ENCODE assay signal across 23 cellular contexts in the genomic region with DNA sequence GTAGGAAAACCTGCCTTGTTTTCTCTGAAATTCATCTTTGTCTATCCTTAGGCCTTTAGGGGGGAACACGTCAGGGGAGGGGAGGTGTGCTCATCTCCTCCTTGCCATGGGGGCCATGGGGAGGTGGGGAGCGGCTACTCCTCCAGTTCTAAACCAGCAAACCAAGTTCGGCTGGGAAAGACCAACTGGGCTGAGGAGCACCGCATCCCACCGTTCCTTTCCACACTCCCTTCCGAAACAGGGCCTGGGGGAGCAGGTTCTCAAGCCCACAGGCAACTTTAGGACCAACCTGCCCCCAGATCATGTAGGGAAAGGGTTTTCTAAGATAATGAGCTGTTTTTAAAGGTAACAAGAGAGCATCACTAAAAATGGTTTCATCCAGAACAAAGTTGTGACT.
DNase-seq lines count a peak whose midpoint lies in the region; ATAC-seq, FAIRE-seq and TF ChIP-seq lines count a peak whose summit lies in the region.
"Had no signal": no experiment of that assay in that cellular context is flagged by ENCODE, and none has a peak within 500 bp of the region (broad histone marks: within the 10 kb centered on the region; RNA-seq: fewer than 3 reads in every experiment).

No MANE protein-coding gene starts in this region.

- no peak for FAIRE-seq in astrocyte (lab: Jason Lieb, UNC)

- H3K27ac Mint-ChIP-seq in astrocyte (ENCODE audit: unreplicated experiment) (peak overlapping the region; percentile 47), neural crest cell (ENCODE audit: unreplicated experiment) (peak overlapping the region; percentile 86)
- H3K27ac Mint-ChIP-seq: CD4-positive, alpha-beta T cell had no signal

- 83 to 95% (median 92%) methylated on average over 6 of the region's 6 CpGs for WGBS in spleen, 5 donors

- intact Hi-C loops in spleen (cut with DNase I; ENCODE audit: low total_unique reads) = no loop called here

- DNase-seq in activated effector memory CD4-positive, alpha-beta T cell treated with anti-CD3 and anti-CD28 coated beads, Interleukin-2, amount 50 U/mL, for 16 hours = peak; percentile 14
- no peak for DNase-seq in activated effector memory CD4-positive, alpha-beta T cell treated with Interleukin-2 at 50 U/mL for 16 hours
- DNase-seq in astrocyte (ENCODE audit: low read depth) (no peak), neural crest cell (ENCODE audit: low read depth, low spot score) (no peak), spleen (peak; percentile 34), NCI-H524 (lab: John Stamatoyannopoulos, UW) (no peak), GM19240 (ENCODE audit: insufficient read length, low spot score) (no peak)
- DNase-seq: ACHN; CD4-positive, alpha-beta T cell; DMS79; GOT3; NCI-H1105; NCI-H2029; NCI-H2227 treated with DMSO at 0.1 percent for 48 hours; NCI-H510A; NCI-H748 treated with DMSO at 0.1 percent for 48 hours; SJCRH30 had no signal

- no peak for ATAC-seq in GM19328 (IDR thresholded peaks at IDR 0.05; ENCODE audit: unreplicated experiment)
- ATAC-seq: HCT116 had no signal

- no peaks in the 10 kb centered on the region for H4K20me1 ChIP-seq in astrocyte (ENCODE audit: insufficient read depth, low read length)
- H4K20me1 ChIP-seq: BLaER1 had no signal

- TF ChIP-seq CTCF in astrocyte (IDR thresholded peaks at IDR 0.05; ENCODE audit: insufficient read depth, low read depth, low read length) = no peak
- no peak for TF ChIP-seq CTCF in neural crest cell (conservative IDR thresholded peaks at IDR 0.05)
- no peak for TF ChIP-seq CTCF in spleen (IDR thresholded peaks at IDR 0.05 in 8 of 11, conservative IDR thresholded peaks at IDR 0.05 in 3 of 11)

- H3K27me3 ChIP-seq in astrocyte (ENCODE audit: insufficient read depth, low read length) = no peaks in the 10 kb centered on the region
- H3K27me3 ChIP-seq in spleen (replicated peaks in 1 of 7) = no peaks in the 10 kb centered on the region
- H3K27me3 ChIP-seq: BLaER1, SJCRH30 had no signal

- H3K9ac ChIP-seq in astrocyte (ENCODE audit: low read length) = no peak overlapping the region
- H3K9ac ChIP-seq: BLaER1, KMS-11 had no signal

- H3K36me3 ChIP-seq in astrocyte (ENCODE audit: insufficient read depth, low read length) (no peaks in the 10 kb centered on the region), spleen (peaks cover 0 to 65% (median 5%) of the 10 kb centered on the region in 6 donors)
- H3K36me3 ChIP-seq: SJCRH30 had no signal

- H3K4me1 ChIP-seq in astrocyte (ENCODE audit: insufficient read depth, low read length) (peaks cover 10% of the 10 kb centered on the region), spleen (peaks cover 0 to 7% (median under 1%) of the 10 kb centered on the region in 6 donors)
- H3K4me1 ChIP-seq: SJCRH30 had no signal

- H3K79me2 ChIP-seq in astrocyte (ENCODE audit: insufficient read depth, low read length) = no peaks in the 10 kb centered on the region

- H3K9me3 Mint-ChIP-seq in astrocyte (ENCODE audit: unreplicated experiment) (no peaks in the 10 kb centered on the region), neural crest cell (no peaks in the 10 kb centered on the region)
- H3K9me3 Mint-ChIP-seq: CD4-positive, alpha-beta T cell had no signal

- H2AFZ ChIP-seq in astrocyte (ENCODE audit: low read depth, low read length) = no peak overlapping the region

- no peak overlapping the region for H3K4me2 ChIP-seq in astrocyte (ENCODE audit: low read length)
- H3K4me2 ChIP-seq: BLaER1, KMS-11 had no signal

- H3K36me3 Mint-ChIP-seq in astrocyte (ENCODE audit: low read depth, unreplicated experiment) (peaks cover 20% of the 10 kb centered on the region), neural crest cell (ENCODE audit: low read depth) (no peaks in the 10 kb centered on the region)

- no peak for TF ChIP-seq POLR2A in spleen (IDR thresholded peaks at IDR 0.05)

- H3K4me1 Mint-ChIP-seq in astrocyte (ENCODE audit: low read depth, unreplicated experiment) (peaks cover 10% of the 10 kb centered on the region), neural crest cell (no peaks in the 10 kb centered on the region)

- H3K27ac ChIP-seq in astrocyte (ENCODE audit: low read depth, low read length) = no peak overlapping the region
- H3K27ac ChIP-seq in spleen = no peak overlapping the region
- H3K27ac ChIP-seq: 22Rv1, BLaER1, HL-60, KMS-11, SJCRH30 had no signal

- H3K4me3 Mint-ChIP-seq in astrocyte (ENCODE audit: unreplicated experiment) (peak overlapping the region; percentile 22), neural crest cell (no peak overlapping the region)
- H3K4me3 Mint-ChIP-seq: CD4-positive, alpha-beta T cell had no signal

- H3K27me3 Mint-ChIP-seq in astrocyte (ENCODE audit: low read depth, unreplicated experiment) = no peaks in the 10 kb centered on the region
- no peaks in the 10 kb centered on the region for H3K27me3 Mint-ChIP-seq in neural crest cell (ENCODE audit: low read depth)
- H3K27me3 Mint-ChIP-seq: CD4-positive, alpha-beta T cell had no signal

- no peak overlapping the region for H3K4me3 ChIP-seq in astrocyte (ENCODE audit: insufficient read depth, low read depth, low read length)
- no peak overlapping the region for H3K4me3 ChIP-seq in spleen
- H3K4me3 ChIP-seq: BLaER1, SJCRH30 had no signal

- H3K9me3 ChIP-seq in astrocyte (ENCODE audit: insufficient read depth, low read depth, low read length) = no peaks in the 10 kb centered on the region
- H3K9me3 ChIP-seq in spleen = no peaks in the 10 kb centered on the region
- H3K9me3 ChIP-seq: BLaER1, SJCRH30 had no signal

Comparison
In these comparisons a context has a peak if more than half of its experiments do, and no peak if none do; other contexts are left out.
1. DNase-seq: peak in activated effector memory CD4-positive, alpha-beta T cell treated with anti-CD3 and anti-CD28 coated beads, Interleukin-2, amount 50 U/mL, for 16 hours (single experiment) and spleen (single experiment); none in activated effector memory CD4-positive, alpha-beta T cell treated with Interleukin-2 at 50 U/mL for 16 hours (single experiment), astrocyte (single experiment), neural crest cell (single experiment), NCI-H524 (0 of 2) and GM19240 (single experiment).